10 cellular contexts compared by ENCODE assay signal in genomic region chr11:85844439-85845051, GRCh38. TPM values are rescaled to one million over a fixed set of nuclear protein-coding genes. Genes with fewer than 3 reads are reported as not detected.
DNase-seq lines count a peak whose midpoint lies in the region; ATAC-seq and TF ChIP-seq lines count a peak whose summit lies in the region.
"Had no signal": no experiment of that assay in that cellular context is flagged by ENCODE, and none has a peak within 500 bp of the region (broad histone marks: within the 10 kb centered on the region; RNA-seq: fewer than 3 reads in every experiment).

No MANE protein-coding gene starts in this region.

- peak overlapping the region; percentile 23 for H3K27ac Mint-ChIP-seq in T-helper 2 cell treated with Interferon-gamma antibody and Interleukin-4, amounts not matched to agents 5 μg/mL and 100 μg/mL, for 36 hours
- H3K27ac Mint-ChIP-seq: activated CD4-positive, alpha-beta T cell treated with anti-CD3 and anti-CD28 coated beads, Interleukin-2, amount 10 ng/mL, durations not matched to agents 7 days and 5 days had no signal

- H3K4me1 Mint-ChIP-seq in T-helper 2 cell treated with Interferon-gamma antibody and Interleukin-4, amounts not matched to agents 5 μg/mL and 100 μg/mL, for 36 hours (ENCODE audit: low read depth): peaks cover 3% of the 10 kb centered on the region

- peak; percentile 32 for DNase-seq in T-helper 2 cell treated with Interferon-gamma antibody and Interleukin-4, amounts not matched to agents 5 μg/mL and 100 μg/mL, for 36 hours (ENCODE audit: low spot score)
- DNase-seq in T-helper 2 cell (no peak), NCI-H2196 (lab: John Stamatoyannopoulos, UW; ENCODE audit: unreplicated experiment) (peak; percentile 46), epithelial cell of proximal tubule (ENCODE audit: low read depth) (peak; percentile 95), DMS114 treated with DMSO at 0.1 percent for 48 hours (lab: John Stamatoyannopoulos, UW; ENCODE audit: unreplicated experiment) (no peak), NAMALWA (ENCODE audit: low spot score) (no peak)
- no peak for DNase-seq in stimulated activated naive CD8-positive, alpha-beta T cell treated with anti-CD3 and anti-CD28 coated beads, Interleukin-15, Interleukin-2, amounts not matched to agents 100 U/mL and 50 U/mL, for 24 hours
- DNase-seq in stimulated activated CD4-positive, alpha-beta T cell treated with anti-CD3 and anti-CD28 coated beads, Interleukin-2, amount 100 ng/mL, for 48 hours: no peak
- DNase-seq: activated CD4-positive, alpha-beta T cell treated with anti-CD3 and anti-CD28 coated beads, Interleukin-2, amount 10 ng/mL, durations not matched to agents 7 days and 5 days had no signal

- H3K4me3 ChIP-seq in epithelial cell of proximal tubule (ENCODE audit: low read depth, low read length): no peak overlapping the region
- H3K4me3 ChIP-seq: prostate gland had no signal

- ATAC-seq in stimulated activated naive CD8-positive, alpha-beta T cell treated with anti-CD3 and anti-CD28 coated beads, Interleukin-15, Interleukin-2, amounts not matched to agents 100 U/mL and 50 U/mL, for 24 hours: peak; percentile 92

- H3K4me3 Mint-ChIP-seq in T-helper 2 cell treated with Interferon-gamma antibody and Interleukin-4, amounts not matched to agents 5 μg/mL and 100 μg/mL, for 36 hours: no peak overlapping the region
- H3K4me3 Mint-ChIP-seq: activated CD4-positive, alpha-beta T cell treated with anti-CD3 and anti-CD28 coated beads, Interleukin-2, amount 10 ng/mL, durations not matched to agents 7 days and 5 days had no signal

- peaks cover 14% of the 10 kb centered on the region for H3K9me3 Mint-ChIP-seq in T-helper 2 cell treated with Interferon-gamma antibody and Interleukin-4, amounts not matched to agents 5 μg/mL and 100 μg/mL, for 36 hours

- no peak for TF ChIP-seq CTCF in epithelial cell of proximal tubule (conservative IDR thresholded peaks at IDR 0.05; ENCODE audit: low read depth, low read length)

- no peaks in the 10 kb centered on the region for H3K27me3 Mint-ChIP-seq in T-helper 2 cell treated with Interferon-gamma antibody and Interleukin-4, amounts not matched to agents 5 μg/mL and 100 μg/mL, for 36 hours (ENCODE audit: low read depth)

- peaks cover 5% of the 10 kb centered on the region for H3K36me3 Mint-ChIP-seq in T-helper 2 cell treated with Interferon-gamma antibody and Interleukin-4, amounts not matched to agents 5 μg/mL and 100 μg/mL, for 36 hours (ENCODE audit: low read depth)

RNA-seq across cellular contexts. Expression of gene CCDC83, which starts 10.6 kb away (rescaled TPM):
- not detected in 2 replicates for total RNA-seq in epithelial cell of proximal tubule
- total RNA-seq: activated CD4-positive, alpha-beta T cell treated with anti-CD3 and anti-CD28 coated beads, Interleukin-2, amount 10 ng/mL, durations not matched to agents 7 days and 5 days had no signal

RNA-seq across cellular contexts. Expression of gene SYTL2, which starts 33.6 kb away (rescaled TPM):
- 5.6 and 25.7 TPM in 2 replicates for total RNA-seq in epithelial cell of proximal tubule

Comparison
In these comparisons a context has a peak if more than half of its experiments do, and no peak if none do; other contexts are left out.
1. DNase-seq: peak in T-helper 2 cell treated with Interferon-gamma antibody and Interleukin-4, amounts not matched to agents 5 μg/mL and 100 μg/mL, for 36 hours (single experiment), NCI-H2196 (single experiment) and epithelial cell of proximal tubule (single experiment); none in T-helper 2 cell (0 of 5), stimulated activated naive CD8-positive, alpha-beta T cell treated with anti-CD3 and anti-CD28 coated beads, Interleukin-15, Interleukin-2, amounts not matched to agents 100 U/mL and 50 U/mL, for 24 hours (single experiment), stimulated activated CD4-positive, alpha-beta T cell treated with anti-CD3 and anti-CD28 coated beads, Interleukin-2, amount 100 ng/mL, for 48 hours (0 of 2), DMS114 treated with DMSO at 0.1 percent for 48 hours (single experiment) and NAMALWA (single experiment).